In genomic region chr11:34194576-34195335, GRCh38 we compare ENCODE assay signal across 1 cellular context.
TF ChIP-seq lines count a peak whose summit lies in the region.

No MANE protein-coding gene starts in this region.

TF ChIP-seq in H1, 55 proteins besides CTCF, POLR2A, EP300 and RAD21 (continued from another document):
- no peak for TF ChIP-seq SP4 (IDR thresholded peaks at IDR 0.05; ENCODE audit: low read length)
TF ChIP-seq in H1: peak in this region for 0.
